ENCODE assay signal across 21 cellular contexts in genomic region chr1:156001021-156001681, GRCh38. TPM values are rescaled to one million over a fixed set of nuclear protein-coding genes. Genes with fewer than 3 reads are reported as not detected.
DNase-seq lines count a peak whose midpoint lies in the region; ATAC-seq and TF ChIP-seq lines count a peak whose summit lies in the region.
"Had no signal": no experiment of that assay in that cellular context is flagged by ENCODE, and none has a peak within 500 bp of the region (broad histone marks: within the 10 kb centered on the region; RNA-seq: fewer than 3 reads in every experiment).

No MANE protein-coding gene starts in this region.

- H3K27ac ChIP-seq in H9 (ENCODE audit: insufficient read length, low read depth, low read length), result no peak overlapping the region
- H3K27ac ChIP-seq in RWPE2 (ENCODE audit: poor library complexity, severe bottlenecking), result peak overlapping the region; percentile 64
- H3K27ac ChIP-seq in A673 (ENCODE audit: low read depth, low read length, poor library complexity, severe bottlenecking), result no peak overlapping the region
- H3K27ac ChIP-seq: coronary artery, epithelial cell of prostate had no signal

- peaks cover 6 to 10% of the 10 kb centered on the region in 2 experiments for H3K4me1 Mint-ChIP-seq in H9
- H3K4me1 Mint-ChIP-seq: activated B cell treated with CpG ODN at 0.5 μM for 24 hours had no signal

- H4K91ac ChIP-seq in H9 (ENCODE audit: insufficient read length, low read depth, low read length), result no peak overlapping the region

- no peak for TF ChIP-seq CTCF in H9 (conservative IDR thresholded peaks at IDR 0.05)
- TF ChIP-seq CTCF in RWPE2 (IDR thresholded peaks at IDR 0.05; ENCODE audit: poor library complexity, severe bottlenecking), result no peak
- no peak for TF ChIP-seq CTCF in A673 (conservative IDR thresholded peaks at IDR 0.05; ENCODE audit: low read depth, low read length)

- no peak overlapping the region for H3K4ac ChIP-seq in H9 (ENCODE audit: low read depth, low read length)

- no peak overlapping the region for H3K56ac ChIP-seq in H9 (ENCODE audit: insufficient read length, low read depth, low read length)

- no peaks in the 10 kb centered on the region for H3K9me3 Mint-ChIP-seq in H9
- H3K9me3 Mint-ChIP-seq: activated B cell treated with CpG ODN at 0.5 μM for 24 hours had no signal

- CTCF ChIA-PET in A673 (lab: Charles Lee), result interaction anchor here (1.0 kb wide), 1 partner anchor 12 kb away, joined by 3 read pairs; no protein-coding TSS in a partner anchor

- H3K4me3 ChIP-seq in RWPE2 (ENCODE audit: severe bottlenecking), result no peak overlapping the region
- no peak overlapping the region for H3K4me3 ChIP-seq in A673 (ENCODE audit: low read depth, low read length, poor library complexity, severe bottlenecking)
- H3K4me3 ChIP-seq: coronary artery, testis had no signal

- no peak overlapping the region for H3K4me2 ChIP-seq in H9 (ENCODE audit: insufficient read depth, insufficient read length, low read length)

- no peak overlapping the region for H3K23ac ChIP-seq in H9 (ENCODE audit: insufficient read length, low read depth, low read length)

- H2BK12ac ChIP-seq in H9 (ENCODE audit: insufficient read length, low read depth, low read length), result no peak overlapping the region

- no peak overlapping the region for H3K18ac ChIP-seq in H9 (ENCODE audit: insufficient read length, low read depth, low read length)

- H2AK5ac ChIP-seq in H9 (ENCODE audit: insufficient read length, low read length), result no peak overlapping the region

- H2BK120ac ChIP-seq in H9 (ENCODE audit: low read depth, low read length, poor library complexity, severe bottlenecking), result no peak overlapping the region

- H3K23me2 ChIP-seq in H9 (ENCODE audit: insufficient read length, low read depth, low read length, poor library complexity, severe bottlenecking), result no peaks in the 10 kb centered on the region

- H2BK20ac ChIP-seq in H9 (ENCODE audit: low read depth, low read length, poor library complexity, severe bottlenecking), result no peak overlapping the region

- BruUV-seq in A673 (replicated peaks; lab: Mats Ljungman, UMichigan), result no TSS peak

- H2AFZ ChIP-seq in H9 (ENCODE audit: low read length), result no peak overlapping the region

- no peak overlapping the region for H3K4me3 Mint-ChIP-seq in H9
- H3K4me3 Mint-ChIP-seq: activated B cell treated with CpG ODN at 0.5 μM for 24 hours had no signal

- no peaks in the 10 kb centered on the region for H4K20me1 ChIP-seq in H9 (ENCODE audit: control insufficient read depth, insufficient read depth, insufficient read length)

- WGBS in H9 (ENCODE audit: extremely low coverage, insufficient read length, low lambda C conversion rate), result no CpG with 5 or more reads among the region's 11 CpGs

- H3K4me1 ChIP-seq in H9 (ENCODE audit: insufficient read depth, low read length), result no peaks in the 10 kb centered on the region
- peaks cover 27% of the 10 kb centered on the region for H3K4me1 ChIP-seq in RWPE2 (ENCODE audit: insufficient read depth, poor library complexity, severe bottlenecking)
- H3K4me1 ChIP-seq in A673 (ENCODE audit: insufficient read depth, low read length, poor library complexity, severe bottlenecking), result no peaks in the 10 kb centered on the region

- peaks cover 2% of the 10 kb centered on the region; the same call in 1 of the 2 replicates for H3K27me3 Mint-ChIP-seq in H9 (ENCODE audit: low read depth)
- H3K27me3 Mint-ChIP-seq: activated B cell treated with CpG ODN at 0.5 μM for 24 hours had no signal

- H3K36me3 Mint-ChIP-seq in H9 (ENCODE audit: insufficient read depth in 1 of 3, low read depth in 3 of 3), result no peaks in the 10 kb centered on the region

- DNase-seq in H9 (no peak), RWPE2 (ENCODE audit: low spot score) (no peak), left lobe of liver (ENCODE audit: low spot score) (no peak), sciatic nerve (ENCODE audit: low spot score) (no peak), NCI-H2196 treated with DMSO at 0.1 percent for 48 hours (lab: John Stamatoyannopoulos, UW; ENCODE audit: unreplicated experiment) (no peak), A673 (ENCODE audit: low spot score) (no peak), COLO668 (lab: John Stamatoyannopoulos, UW; ENCODE audit: unreplicated experiment) (no peak)
- DNase-seq: activated B cell treated with CpG ODN at 0.5 μM for 24 hours; activated effector memory CD4-positive, alpha-beta T cell treated with Interleukin-2 at 50 U/mL for 16 hours; BE2C; HCEC 1CT; mesendoderm; NCI-H69; nucleus accumbens; stimulated activated CD4-positive, alpha-beta T cell treated with anti-CD3 and anti-CD28 coated beads, Interleukin-4, amount 100 ng/mL, for 24 hours; stimulated activated CD8-positive, alpha-beta memory T cell treated with anti-CD3 and anti-CD28 coated beads, Interleukin-4, amount 100 ng/mL, for 48 hours; testis had no signal

- no peak overlapping the region for H2BK5ac ChIP-seq in H9 (ENCODE audit: insufficient read length, low read length)

- H3K27ac Mint-ChIP-seq in H9, result peak overlapping the region in 2 of 3 experiments; percentile 16 to 49; a peak in 3 of 7 replicates
- H3K27ac Mint-ChIP-seq: activated B cell treated with CpG ODN at 0.5 μM for 24 hours had no signal

- H3K79me2 ChIP-seq in H9 (ENCODE audit: insufficient read depth, low read length), result no peaks in the 10 kb centered on the region

- no peak overlapping the region for H4K5ac ChIP-seq in H9 (ENCODE audit: insufficient read length, low read depth, low read length)

- H2BK15ac ChIP-seq in H9 (ENCODE audit: low read depth, low read length), result no peak overlapping the region

- no peaks in the 10 kb centered on the region for H3K36me3 ChIP-seq in RWPE2 (ENCODE audit: low read depth)
- H3K36me3 ChIP-seq in A673 (ENCODE audit: insufficient read depth, low read length, poor library complexity, severe bottlenecking), result no peaks in the 10 kb centered on the region
- H3K36me3 ChIP-seq: BE2C had no signal

- POLR2A ChIA-PET in A673 (lab: Charles Lee; ENCODE audit: low non-redundant PET), result no interaction called here

- H3K9me3 ChIP-seq in H9 (ENCODE audit: control insufficient read depth, low read depth, low read length) (no peaks in the 10 kb centered on the region), RWPE2 (ENCODE audit: severe bottlenecking) (no peaks in the 10 kb centered on the region), A673 (ENCODE audit: low read depth, low read length, poor library complexity, severe bottlenecking) (no peaks in the 10 kb centered on the region)
- H3K9me3 ChIP-seq: BE2C, testis had no signal

- intact Hi-C loops in sciatic nerve (cut with DNase I), result no loop called here
- intact Hi-C loops in A673 (cut with micrococcal nuclease; ENCODE audit: unreplicated experiment), result no loop called here

- H3T11ph ChIP-seq in H9 (ENCODE audit: low read length), result no peak overlapping the region

- no peak overlapping the region for H3K14ac ChIP-seq in H9 (ENCODE audit: insufficient read depth, low read length)

- H3K9ac ChIP-seq in H9 (ENCODE audit: extremely low read depth, insufficient read length, low read length), result no peak overlapping the region

- no peaks in the 10 kb centered on the region for H3K79me1 ChIP-seq in H9 (ENCODE audit: insufficient read depth, low read depth, low read length, poor library complexity, severe bottlenecking)

- H3K27me3 ChIP-seq in H9 (ENCODE audit: insufficient read depth, low read length) (no peaks in the 10 kb centered on the region), RWPE2 (ENCODE audit: insufficient read depth, poor library complexity, severe bottlenecking) (no peaks in the 10 kb centered on the region), A673 (replicated peaks; ENCODE audit: insufficient read depth, low read depth, low read length, poor library complexity) (no peaks in the 10 kb centered on the region)
- H3K27me3 ChIP-seq: BE2C, testis had no signal

- no peak overlapping the region for H4K8ac ChIP-seq in H9 (replicated peaks; ENCODE audit: insufficient read length, low read depth, low read length)

- ATAC-seq in RWPE2 (ENCODE audit: low read depth), result no peak
- ATAC-seq in left lobe of liver, result peak; percentile 78
- peak; percentile 32 for ATAC-seq in sciatic nerve
- no peak for ATAC-seq in GM18861 (IDR thresholded peaks at IDR 0.05; ENCODE audit: unreplicated experiment)

RNA-seq across cellular contexts. Expression of gene SSR2, which starts 19.6 kb away (rescaled TPM):
- total RNA-seq in H9 (2021), result 170 and 172 TPM in 2 replicates
- total RNA-seq in left lobe of liver, result 95.6 TPM
- 126 TPM for total RNA-seq in sciatic nerve
- 220 and 233 TPM in 2 replicates for total RNA-seq in A673 (2021)

RNA-seq across cellular contexts. Expression of gene ARHGEF2, which starts 22.8 kb away (rescaled TPM):
- total RNA-seq in H9 (2021), result 103 and 111 TPM in 2 replicates
- total RNA-seq in left lobe of liver, result 6.5 TPM
- 196 TPM for total RNA-seq in sciatic nerve
- total RNA-seq in A673 (2021), result 148 and 161 TPM in 2 replicates

RNA-seq across cellular contexts. Expression of gene UBQLN4, which starts 52.4 kb away (rescaled TPM):
- total RNA-seq in H9 (2021) (45.6 and 49.4 TPM in 2 replicates), left lobe of liver (21.2 TPM), sciatic nerve (37.6 TPM), A673 (2021) (66.6 and 75.2 TPM in 2 replicates)

RNA-seq across cellular contexts. Expression of gene LAMTOR2, which starts 53.4 kb away (rescaled TPM):
- total RNA-seq in H9 (2021) (50.6 and 55.0 TPM in 2 replicates), left lobe of liver (66.6 TPM), sciatic nerve (35.8 TPM), A673 (2021) (52.0 and 63.6 TPM in 2 replicates)

RNA-seq across cellular contexts. Expression of gene RXFP4, which starts 59.7 kb away (rescaled TPM):
- total RNA-seq in H9 (2021) (not detected in 2 replicates), left lobe of liver (not detected), sciatic nerve (not detected), A673 (2021) (not detected in 2 replicates)
- total RNA-seq: activated B cell treated with CpG ODN at 0.5 μM for 24 hours, aorta had no signal

Comparison
In these comparisons a context has a peak if more than half of its experiments do, and no peak if none do; other contexts are left out.
1. ATAC-seq: peak in left lobe of liver (single experiment) and sciatic nerve (single experiment); none in RWPE2 (single experiment) and GM18861 (single experiment).
2. RNA of gene ARHGEF2, which starts 22.8 kb away (total RNA-seq): 196 TPM in sciatic nerve (single experiment), 148 to 161 TPM in A673 and 103 to 111 TPM in H9; 6.5 TPM in left lobe of liver (single experiment); every median in the first group is over 10 times any median in the second.